In the genomic region with DNA sequence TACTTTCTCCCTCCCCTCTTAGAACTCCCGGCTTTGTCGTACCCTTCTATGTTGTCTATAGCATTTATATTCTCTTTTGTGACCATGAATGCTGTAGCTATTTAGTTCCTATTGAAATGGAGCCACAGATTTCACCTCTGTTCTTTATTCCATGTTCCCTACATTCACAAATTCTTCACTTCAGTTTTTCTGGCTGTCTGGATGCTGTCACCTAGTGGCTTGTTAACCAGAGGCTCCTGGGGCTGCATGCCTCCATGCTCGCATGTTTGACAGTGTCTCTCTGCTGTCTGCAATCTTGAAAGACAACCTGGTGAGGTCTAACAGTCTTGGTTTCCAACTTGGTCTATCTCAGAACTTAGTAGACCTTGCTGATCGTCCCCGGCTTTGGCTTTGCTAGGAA, we compare ENCODE assay signal across 26 cellular contexts. TPM values are rescaled to one million over a fixed set of nuclear protein-coding genes. Genes with fewer than 3 reads are reported as not detected.
DNase-seq lines count a peak whose midpoint lies in the region; ATAC-seq, FAIRE-seq and TF ChIP-seq lines count a peak whose summit lies in the region.
"Had no signal": no experiment of that assay in that cellular context is flagged by ENCODE, and none has a peak within 500 bp of the region (broad histone marks: within the 10 kb centered on the region; RNA-seq: fewer than 3 reads in every experiment).

No MANE protein-coding gene starts in this region.

- no peaks in the 10 kb centered on the region for H3K9me1 ChIP-seq in K562 (ENCODE audit: control insufficient read depth, insufficient read depth, low read length)

- no peak overlapping the region for H2AFZ ChIP-seq in K562 (ENCODE audit: low read depth, low read length)
- H2AFZ ChIP-seq in HepG2 (ENCODE audit: low read length): no peak overlapping the region

- ATAC-seq in K562 (no peak), HepG2 (peak; percentile 31; the same call in 1 of the 3 replicates), HG02678 (IDR thresholded peaks at IDR 0.05; ENCODE audit: unreplicated experiment) (no peak)
- ATAC-seq: HCT116, PC-3 had no signal

- TF ChIP-seq CTCF in BE2C (IDR thresholded peaks at IDR 0.05; ENCODE audit: low read depth, low read length): peak; percentile 10; the same call in 1 of the 2 replicates
- peak; percentile 20 to 46 (median 21); a peak in 2 of 6 replicates for TF ChIP-seq CTCF in K562 (IDR thresholded peaks at IDR 0.05 in 2 of 3, conservative IDR thresholded peaks at IDR 0.05 in 1 of 3; ENCODE audit: insufficient read depth in 2 of 3, low read depth in 1 of 3, low read length in 3 of 3)
- TF ChIP-seq CTCF in HepG2 (CRISPR knock-in tag; IDR thresholded peaks at IDR 0.05): peak; percentile 43
- TF ChIP-seq CTCF in GM20000 (IDR thresholded peaks at IDR 0.05; ENCODE audit: extremely low read depth, missing control alignments): no peak

- H3K79me2 ChIP-seq in K562 (ENCODE audit: control insufficient read depth, insufficient read depth, low read length): no peaks in the 10 kb centered on the region
- H3K79me2 ChIP-seq in HepG2 (ENCODE audit: insufficient read depth, low read length): no peaks in the 10 kb centered on the region

- H3K27ac ChIP-seq in K562 (ENCODE audit: extremely low read depth, low read depth, low read length) (no peak overlapping the region), HepG2 (ENCODE audit: extremely low read length, insufficient read depth, low read length) (no peak overlapping the region)

- intact Hi-C loops in K562 (cut with micrococcal nuclease): loop anchor here (1.0 kb wide), 1 partner anchor 75 kb away; no protein-coding TSS in a partner anchor
- intact Hi-C loops in HepG2 (cut with micrococcal nuclease; ENCODE audit: unreplicated experiment): no loop called here

- DNase-seq in BE2C (no peak), HT-29 (ENCODE audit: low spot score) (peak; percentile 2), K562 (ENCODE audit: extremely low read depth in 1 of 4, low spot score in 3 of 4) (peak in 1 of 4 experiments; percentile 25), HepG2 (ENCODE audit: low spot score) (no peak), NCI-H128 (lab: John Stamatoyannopoulos, UW; ENCODE audit: unreplicated experiment) (no peak), NCI-H2081 (lab: John Stamatoyannopoulos, UW) (no peak), GM20000 (ENCODE audit: low spot score) (no peak)
- DNase-seq: ACHN, C1 segment of cervical spinal cord, DMS53, GDM1, IMR-90, MV-4-11, NCI-H1105 treated with DMSO at 0.1 percent for 48 hours, NCI-H1694, NCI-H2081 treated with DMSO at 0.1 percent for 48 hours, NCI-H2171 treated with DMSO at 0.1 percent for 48 hours, NCI-H526, PC-3, RPMI8226, SIG-M5 had no signal

- POLR2A ChIA-PET in K562 (lab: Yijun Ruan, JAX): no interaction called here
- POLR2A ChIA-PET in HepG2 (lab: Yijun Ruan, JAX): no interaction called here

- WGBS in K562 (ENCODE audit: insufficient coverage, low coverage, missing lambda C conversion rate): 3% methylated on average over 5 of the region's 5 CpGs
- WGBS in HepG2 (ENCODE audit: low lambda C conversion rate): 33% methylated on average over 5 of the region's 5 CpGs

- no peak for FAIRE-seq in K562 (lab: Jason Lieb, UNC)
- no peak for FAIRE-seq in HepG2 (lab: Jason Lieb, UNC)
- FAIRE-seq: GM18507, H1, HTR-8/SVneo had no signal

- H3K4me1 ChIP-seq in BE2C: peaks cover 4% of the 10 kb centered on the region; the same call in 1 of the 2 replicates
- H3K4me1 ChIP-seq in K562 (replicated peaks in 1 of 2; ENCODE audit: control insufficient read depth in 2 of 2, insufficient read depth in 2 of 2, low read length in 2 of 2): peaks cover 6 to 9% of the 10 kb centered on the region in 2 experiments; a peak in 3 of 5 replicates
- peaks cover 7% of the 10 kb centered on the region for H3K4me1 ChIP-seq in HepG2 (ENCODE audit: insufficient read depth, low read length)

- H3K4me2 ChIP-seq in K562 (ENCODE audit: insufficient read depth, low read length): no peak overlapping the region
- H3K4me2 ChIP-seq in HepG2 (ENCODE audit: low read depth, low read length): no peak overlapping the region

- no peak for TF ChIP-seq POLR2A in K562 (conservative IDR thresholded peaks at IDR 0.05)
- no peak for TF ChIP-seq POLR2A in HepG2 (IDR thresholded peaks at IDR 0.05; ENCODE audit: insufficient read depth in 1 of 2, low read depth in 2 of 2, low read length in 2 of 2)

- CTCF ChIA-PET in K562 (lab: Yijun Ruan, JAX; ENCODE audit: low intra/inter-chr PET ratio) (no interaction called here), HepG2 (lab: Yijun Ruan, JAX; ENCODE audit: low intra/inter-chr PET ratio, low total read pairs) (no interaction called here)

- no peak overlapping the region for H3K9ac ChIP-seq in K562 (ENCODE audit: insufficient read depth in 1 of 2, low read depth in 2 of 2, low read length in 2 of 2)
- no peak overlapping the region for H3K9ac ChIP-seq in HepG2 (ENCODE audit: insufficient read depth, low read depth, low read length)

- H3K4me3 ChIP-seq in BE2C (ENCODE audit: low read depth, low read length): no peak overlapping the region
- H3K4me3 ChIP-seq in K562: no peak overlapping the region
- H3K4me3 ChIP-seq in HepG2 (replicated peaks in 1 of 3; ENCODE audit: insufficient read depth in 1 of 3, low read depth in 2 of 3, low read length in 3 of 3): no peak overlapping the region

- H3K27me3 ChIP-seq in BE2C (no peaks in the 10 kb centered on the region), K562 (ENCODE audit: control insufficient read depth in 2 of 2, insufficient read depth in 2 of 2, low read length in 2 of 2) (peaks cover 0 to 23% of the 10 kb centered on the region in 2 experiments; a peak in 2 of 5 replicates), HepG2 (ENCODE audit: control insufficient read depth in 1 of 2, insufficient read depth in 2 of 2, low read length in 2 of 2) (peaks cover 0 to 3% of the 10 kb centered on the region in 2 experiments; a peak in 1 of 5 replicates)

- H3K36me3 ChIP-seq in BE2C: no peaks in the 10 kb centered on the region
- no peaks in the 10 kb centered on the region for H3K36me3 ChIP-seq in K562 (ENCODE audit: control insufficient read depth, insufficient read depth, low read length)
- H3K36me3 ChIP-seq in HepG2 (replicated peaks in 1 of 2; ENCODE audit: control insufficient read depth in 1 of 2, insufficient read depth in 2 of 2, low read length in 2 of 2): no peaks in the 10 kb centered on the region

- TF ChIP-seq EP300 in K562 (IDR thresholded peaks at IDR 0.05; ENCODE audit: low read length): no peak
- TF ChIP-seq EP300 in HepG2 (IDR thresholded peaks at IDR 0.05; ENCODE audit: low read depth in 2 of 2, low read length in 2 of 2): no peak
- no peak for TF ChIP-seq EP300 in HepG2 (CRISPR knock-in tag; IDR thresholded peaks at IDR 0.05; ENCODE audit: borderline replicate concordance)

- no TSS peak for BruUV-seq in K562 (replicated peaks; lab: Mats Ljungman, UMichigan)
- BruUV-seq in HepG2 (replicated peaks; lab: Mats Ljungman, UMichigan): no TSS peak

- in situ Hi-C loops in K562 (cut with MboI) (no loop called here), HepG2 (cut with HindIII; ENCODE audit: extremely low pct_ligation_motif_present, low pct_unique_long_range_greater_than_20kb) (no loop called here)

- H3K9me3 ChIP-seq in BE2C (no peaks in the 10 kb centered on the region), K562 (replicated peaks; ENCODE audit: control insufficient read depth, insufficient read depth, low read depth, low read length) (no peaks in the 10 kb centered on the region), HepG2 (ENCODE audit: low read length) (no peaks in the 10 kb centered on the region)

- H4K20me1 ChIP-seq in K562 (replicated peaks; ENCODE audit: control insufficient read depth, insufficient read depth, low read length) (no peaks in the 10 kb centered on the region; the same call in 1 of the 2 replicates), HepG2 (ENCODE audit: insufficient read depth, low read length) (no peaks in the 10 kb centered on the region)

- TF ChIP-seq RAD21 in K562 (CRISPR knock-in tag; conservative IDR thresholded peaks at IDR 0.05 in 1 of 2, IDR thresholded peaks at IDR 0.05 in 1 of 2) (peak in 1 of 2 experiments; percentile 51; a peak in 2 of 4 replicates), HepG2 (CRISPR knock-in tag; IDR thresholded peaks at IDR 0.05) (no peak)

RNA-seq across cellular contexts. Expression of a gene that starts 48.2 kb away (rescaled TPM):
- not detected for polyA plus RNA-seq in BE2C (2012; ENCODE audit: insufficient read depth, insufficient read length, low read depth)
- 0.39 TPM in 1 of 2 replicates, not detected in the other for total RNA-seq in HT-29 (2014; rRNA removed; shearing (Covaris generic))
- 0.90 TPM in 1 of 2 replicates, not detected in the other for total RNA-seq in K562 (2011; cell fraction: chromatin; rRNA removed; ENCODE audit: low replicate concordance)
- total RNA-seq in K562 (2011; cell fraction: nucleolus; rRNA removed): 0.53 TPM in 1 of 2 replicates, not detected in the other
- 0.44 TPM in 1 of 2 replicates, not detected in the other for total RNA-seq in K562 (2011; cell fraction: nucleoplasm; rRNA removed)
- 0.09 and 1.2 TPM in 2 replicates for total RNA-seq in K562 (2014; rRNA removed)
- 0.48 and 0.84 TPM in 2 replicates for total RNA-seq in K562 (2014; rRNA removed; fragmentation: Illumina TruSeq; extraction: Trizol)
- 0.65 and 0.98 TPM in 2 replicates for total RNA-seq in K562 (2015; rRNA removed; fragmentation: Illumina TruSeq; extraction: Trizol)
- total RNA-seq in K562 (2021): 0.35 and 0.51 TPM in 2 replicates
- 0.35 and 0.41 TPM in 2 replicates for polyA plus RNA-seq in K562 (2011; rRNA removed)
- polyA plus RNA-seq in K562 (2011; cell fraction: cytosol; rRNA removed): 0.03 and 0.06 TPM in 2 replicates
- polyA plus RNA-seq in K562 (2011; cell fraction: nucleus; rRNA removed): 0.46 and 0.53 TPM in 2 replicates
- polyA plus RNA-seq in K562 (2012): 0.71 and 1.5 TPM in 2 replicates
- 0.64 and 1.4 TPM in 2 replicates for polyA plus RNA-seq in K562 (2014; fragmentation: Illumina TruSeq; extraction: Trizol)
- under 1 TPM; 0.69 to 0.70 TPM for polyA plus RNA-seq in K562 (2014; fragmentation: Nextera tagmentation; extraction: Ambion mirVana)
- polyA plus RNA-seq in K562 (2014; rRNA removed): 0.16 and 0.62 TPM in 2 replicates
- polyA minus RNA-seq in K562 (2011; rRNA and poly(A)+ RNA removed): not detected in 2 replicates
- polyA minus RNA-seq in K562 (2011; cell fraction: cytosol; rRNA and poly(A)+ RNA removed): not detected in 2 replicates
- polyA minus RNA-seq in K562 (2011; cell fraction: nucleus; rRNA and poly(A)+ RNA removed): 0.44 and 1.1 TPM in 2 replicates
- not detected in 2 replicates for total RNA-seq in HepG2 (2016; rRNA removed; fragmentation: Illumina TruSeq; extraction: Trizol)
- total RNA-seq in HepG2 (2016; cell fraction: cytosol; rRNA removed; fragmentation: Illumina TruSeq; extraction: Trizol; ENCODE audit: low read depth): 0.20 and 0.26 TPM in 2 replicates
- not detected in 2 replicates for total RNA-seq in HepG2 (2016; cell fraction: insoluble cytoplasmic fraction; rRNA removed; fragmentation: Illumina TruSeq; extraction: Trizol)
- total RNA-seq in HepG2 (2016; cell fraction: membrane; rRNA removed; fragmentation: Illumina TruSeq; extraction: Trizol): 0.43 TPM in 1 of 2 replicates, not detected in the other
- total RNA-seq in HepG2 (2016; cell fraction: nucleus; rRNA removed; fragmentation: Illumina TruSeq; extraction: Trizol): not detected in 2 replicates
- polyA plus RNA-seq in HepG2 (2011; rRNA removed): not detected in 2 replicates
- polyA plus RNA-seq in HepG2 (2011; cell fraction: cytosol; rRNA removed): not detected in 2 replicates
- polyA plus RNA-seq in HepG2 (2011; cell fraction: nucleus; rRNA removed): not detected in 2 replicates
- not detected in 2 replicates for polyA plus RNA-seq in HepG2 (2012)
- polyA plus RNA-seq in HepG2 (2016; cell fraction: cytosol; fragmentation: Illumina TruSeq; extraction: Trizol; ENCODE audit: low read depth): 0.26 and 0.33 TPM in 2 replicates
- polyA plus RNA-seq in HepG2 (2016; cell fraction: insoluble cytoplasmic fraction; fragmentation: Illumina TruSeq; extraction: Trizol; ENCODE audit: low read depth): not detected in 2 replicates
- polyA plus RNA-seq in HepG2 (2016; cell fraction: membrane; fragmentation: Illumina TruSeq; extraction: Trizol; ENCODE audit: low read depth): not detected in 2 replicates
- polyA plus RNA-seq in HepG2 (2016; cell fraction: nucleus; fragmentation: Illumina TruSeq; extraction: Trizol; ENCODE audit: insufficient read depth, low read depth): not detected in 2 replicates
- polyA minus RNA-seq in HepG2 (2011; rRNA and poly(A)+ RNA removed; ENCODE audit: low replicate concordance): not detected in 2 replicates
- not detected in 2 replicates for polyA minus RNA-seq in HepG2 (2011; cell fraction: cytosol; rRNA and poly(A)+ RNA removed)
- polyA minus RNA-seq in HepG2 (2011; cell fraction: nucleus; rRNA and poly(A)+ RNA removed): not detected in 2 replicates
- total RNA-seq: IMR-90, PC-3 had no signal
- polyA plus RNA-seq: IMR-90 had no signal
